In the genomic region with DNA sequence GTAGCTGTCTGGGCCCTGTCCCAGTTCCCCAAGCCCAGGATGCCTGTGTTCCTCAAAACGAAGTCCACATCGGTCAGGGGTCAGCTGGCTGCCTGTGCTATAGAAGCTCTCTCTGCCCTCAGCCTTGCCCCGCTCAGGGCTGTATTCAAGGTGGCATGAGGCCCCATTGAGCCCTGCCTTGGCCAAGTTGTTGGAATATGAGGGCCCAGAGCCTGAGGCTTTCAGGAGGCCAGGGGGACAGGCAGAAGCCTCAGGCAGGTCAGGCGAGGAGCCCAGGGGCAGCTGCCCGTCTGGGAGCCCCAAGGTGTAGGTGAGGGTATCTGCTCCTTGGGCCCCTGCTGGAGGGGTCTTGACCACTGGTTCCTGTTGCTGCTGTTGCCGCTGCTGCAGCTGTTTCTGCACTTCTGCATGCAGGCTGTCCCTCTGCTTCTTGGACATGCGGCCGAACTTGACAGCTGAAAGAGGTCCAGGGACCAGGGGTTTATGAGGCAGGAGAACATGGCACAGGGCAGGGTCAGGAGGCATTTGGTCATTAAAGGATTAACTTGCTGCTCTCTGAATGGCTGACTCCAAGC, we compare ENCODE assay signal across 15 cellular contexts. TPM values are rescaled to one million over a fixed set of nuclear protein-coding genes. Genes with fewer than 3 reads are reported as not detected.
"Had no signal": no experiment of that assay in that cellular context is flagged by ENCODE, and none has a peak within 500 bp of the region (broad histone marks: within the 10 kb centered on the region; RNA-seq: fewer than 3 reads in every experiment).

No MANE protein-coding gene starts in this region.

- H3K4me1 ChIP-seq: ascending aorta, breast epithelium, neural progenitor cell, tibial artery, vagina had no signal

- H3K4me2 ChIP-seq: neural progenitor cell had no signal

- H3K4me3 Mint-ChIP-seq: dendritic cell treated with granulocyte-macrophage colony-stimulating factor and Interleukin-4, amounts not matched to agents 40 ng/mL and 50 ng/mL, for 4 days; neural progenitor cell; stimulated activated naive B cell treated with anti-CD40 and anti-IgM and Interleukin-4, amounts not matched to agents 10 μg/mL and 1 μg/mL and 100 μg/mL, for 72 hours had no signal

- H3K4me3 ChIP-seq: ascending aorta, breast epithelium, neural progenitor cell, pancreas, tibial artery, vagina had no signal

- H3K27me3 ChIP-seq: ascending aorta, breast epithelium, neural progenitor cell, pancreas, vagina had no signal

- H3K36me3 Mint-ChIP-seq: neural progenitor cell; stimulated activated naive B cell treated with anti-CD40 and anti-IgM and Interleukin-4, amounts not matched to agents 10 μg/mL and 1 μg/mL and 100 μg/mL, for 72 hours had no signal

- H3K27ac Mint-ChIP-seq: activated T-cell treated with anti-CD3 and anti-CD28 coated beads, Interleukin-2, amount 50 U/mL, for 72 hours; dendritic cell treated with granulocyte-macrophage colony-stimulating factor and Interleukin-4, amounts not matched to agents 40 ng/mL and 50 ng/mL, for 4 days; neural progenitor cell; stimulated activated naive B cell treated with anti-CD40 and anti-IgM and Interleukin-4, amounts not matched to agents 10 μg/mL and 1 μg/mL and 100 μg/mL, for 72 hours had no signal

- H3K9me3 Mint-ChIP-seq: activated T-cell treated with anti-CD3 and anti-CD28 coated beads, Interleukin-2, amount 50 U/mL, for 72 hours; dendritic cell treated with granulocyte-macrophage colony-stimulating factor and Interleukin-4, amounts not matched to agents 40 ng/mL and 50 ng/mL, for 4 days; stimulated activated naive B cell treated with anti-CD40 and anti-IgM and Interleukin-4, amounts not matched to agents 10 μg/mL and 1 μg/mL and 100 μg/mL, for 72 hours had no signal

- H2AFZ ChIP-seq: neural progenitor cell had no signal

- DNase-seq: activated CD4-positive, alpha-beta T cell treated with anti-CD3 and anti-CD28 coated beads, Interleukin-2, amount 50 U/mL, for 1 hour; activated CD4-positive, CD25-positive, alpha-beta regulatory T cell; activated T-cell treated with anti-CD3 and anti-CD28 coated beads, Interleukin-2, amount 50 U/mL, for 72 hours; foreskin melanocyte; head of caudate nucleus; stimulated activated naive B cell treated with anti-CD40 and anti-IgM and Interleukin-4, amounts not matched to agents 10 μg/mL and 1 μg/mL and 100 μg/mL, for 72 hours; tibial artery had no signal

- ATAC-seq: pancreas; stimulated activated naive B cell treated with anti-CD40 and anti-IgM and Interleukin-4, amounts not matched to agents 10 μg/mL and 1 μg/mL and 100 μg/mL, for 72 hours had no signal

- H3K27ac ChIP-seq: ascending aorta, breast epithelium, epithelial cell of prostate, neural progenitor cell, pancreas, tibial artery, vagina had no signal

- H3K9ac ChIP-seq: neural progenitor cell had no signal

- H3K9me3 ChIP-seq: ascending aorta, breast epithelium, pancreas, tibial artery, vagina had no signal

- H3K36me3 ChIP-seq: ascending aorta, breast epithelium, neural progenitor cell, vagina had no signal

RNA-seq across cellular contexts. Expression of a gene that starts 9.8 kb away (rescaled TPM):
- polyA plus RNA-seq: fibroblast of lung had no signal

RNA-seq across cellular contexts. Expression of a gene that starts 16.5 kb away (rescaled TPM):
- polyA plus RNA-seq: fibroblast of lung had no signal

RNA-seq across cellular contexts. Expression of a gene that starts 24.6 kb away (rescaled TPM):
- polyA plus RNA-seq: fibroblast of lung had no signal

RNA-seq across cellular contexts. Expression of a gene that starts 38.5 kb away (rescaled TPM):
- polyA plus RNA-seq: fibroblast of lung, pancreas had no signal
